Comparison of ENCODE assay signal across 8 cellular contexts in the genomic region with DNA sequence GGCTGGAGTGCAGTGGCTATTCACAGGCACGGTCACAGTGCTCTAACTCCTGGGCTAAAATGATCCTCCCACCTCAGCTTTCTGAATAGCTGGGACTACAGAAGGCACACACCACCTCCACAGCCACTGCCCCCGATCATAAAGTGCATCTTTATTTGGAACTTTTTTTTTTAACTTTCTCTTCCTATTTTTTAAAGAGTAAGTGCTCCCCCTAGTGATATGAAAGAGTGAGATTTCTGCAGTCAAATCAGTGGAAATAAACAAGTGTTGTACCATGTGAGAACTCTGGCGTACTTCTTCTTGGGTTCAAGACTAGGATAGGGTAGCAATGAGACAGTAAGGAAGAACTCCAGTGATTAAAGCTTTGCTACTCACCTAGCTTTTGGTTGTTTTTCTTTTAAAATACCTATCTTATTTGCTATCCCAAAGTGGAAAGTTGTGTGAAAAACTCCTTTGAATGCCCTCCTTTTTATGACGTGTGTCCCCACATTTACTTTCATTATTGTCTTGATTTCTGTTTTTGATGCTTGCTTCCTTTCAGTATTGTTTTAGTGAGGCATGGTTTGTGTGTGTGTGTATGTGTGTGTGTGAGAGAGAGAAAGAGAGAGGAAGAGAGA. TPM values are rescaled to one million over a fixed set of nuclear protein-coding genes. Genes with fewer than 3 reads are reported as not detected.
A peak's percentile ranks its signal among the peaks of the same experiment; 100 is the strongest.
DNase-seq lines count a peak whose midpoint lies in the region; ATAC-seq and TF ChIP-seq lines count a peak whose summit lies in the region.

No MANE protein-coding gene starts in this region.

- TF ChIP-seq CTCF in LNCAP (IDR thresholded peaks at IDR 0.05) (peak; percentile 70), epithelial cell of esophagus (IDR thresholded peaks at IDR 0.05; ENCODE audit: insufficient read depth, low read depth, low read length, missing control alignments) (peak; percentile 55), natural killer cell (IDR thresholded peaks at IDR 0.05) (peak; percentile 75)

- peak overlapping the region in 1 of 2 donors; percentile 13 for H3K27ac Mint-ChIP-seq in natural killer cell

- no peaks in the 10 kb centered on the region for H3K9me3 Mint-ChIP-seq in natural killer cell

- DNase-seq in NCI-H2107 treated with DMSO at 0.1 percent for 48 hours (lab: John Stamatoyannopoulos, UW; ENCODE audit: unreplicated experiment) (peak; percentile 68), NCI-H2107 (lab: John Stamatoyannopoulos, UW) (no peak), SW 1271 (lab: John Stamatoyannopoulos, UW) (peak; percentile 24 to 74), epithelial cell of esophagus (ENCODE audit: low read depth) (peak; percentile 55), natural killer cell (no peak), hepatic stellate cell (ENCODE audit: low spot score) (no peak)

- peak overlapping the region; percentile 2 for H3K4me3 Mint-ChIP-seq in natural killer cell

- no peak overlapping the region for H3K4me3 ChIP-seq in epithelial cell of esophagus (ENCODE audit: low read length)

- no peaks in the 10 kb centered on the region for H3K36me3 Mint-ChIP-seq in natural killer cell

- ATAC-seq in GM21390 (IDR thresholded peaks at IDR 0.05; ENCODE audit: unreplicated experiment) (peak; percentile 91), natural killer cell (peak; percentile 82 to 87 (median 83))

- peaks cover 4 to 9% of the 10 kb centered on the region in 2 donors for H3K4me1 Mint-ChIP-seq in natural killer cell

- intact Hi-C loops in natural killer cell (cut with micrococcal nuclease), result loop anchor here (1.0 to 2.0 kb wide), 2 partner anchors 48 to 144 kb away; no protein-coding TSS in a partner anchor

- H3K27me3 Mint-ChIP-seq in natural killer cell (ENCODE audit: low read depth in 2 of 2), result peaks cover 39 to 74% of the 10 kb centered on the region in 2 donors

RNA-seq across cellular contexts. Expression of a gene that starts 6.6 kb away (rescaled TPM):
- under 1 TPM in 2 of 3 donors, not detected in 1; 0.52 to 0.58 TPM for total RNA-seq in natural killer cell

RNA-seq across cellular contexts. Expression of a gene that starts 51.4 kb away (rescaled TPM):
- 10 to 100 TPM; 36.3 to 55.1 (median 39.8) TPM for total RNA-seq in natural killer cell

Comparison
In these comparisons a context has a peak if more than half of its experiments do, and no peak if none do; other contexts are left out.
1. DNase-seq: peak in NCI-H2107 treated with DMSO at 0.1 percent for 48 hours (single experiment), SW 1271 (2 of 2) and epithelial cell of esophagus (single experiment); none in NCI-H2107 (single experiment), natural killer cell (single experiment) and hepatic stellate cell (single experiment).
2. Peak in every context shown above with its lines, with median percentiles within 50 percentile points of each other: CTCF ChIP-seq.